20 cellular contexts compared by ENCODE assay signal in genomic region chr7:98464558-98464940, GRCh38.
"Had no signal": no experiment of that assay in that cellular context is flagged by ENCODE, and none has a peak within 500 bp of the region (broad histone marks: within the 10 kb centered on the region; RNA-seq: fewer than 3 reads in every experiment).

No MANE protein-coding gene starts in this region.

- H3K27ac ChIP-seq: left lung, parathyroid adenoma, thoracic aorta, vagina had no signal

- H3K4me3 ChIP-seq: left lung, smooth muscle cell, thoracic aorta, vagina had no signal

- H3K9me3 ChIP-seq: vagina had no signal

- H3K27me3 ChIP-seq: vagina had no signal

- H3K79me2 ChIP-seq: parathyroid adenoma had no signal

- H3K4me2 ChIP-seq: smooth muscle cell had no signal

- DNase-seq: activated CD4-positive, alpha-beta memory T cell treated with anti-CD3 and anti-CD28 coated beads, Interleukin-2, amount 10 ng/mL, durations not matched to agents 7 days and 5 days; activated CD4-positive, alpha-beta T cell treated with anti-CD3 and anti-CD28 coated beads for 48 hours; activated CD4-positive, CD25-positive, alpha-beta regulatory T cell; activated effector memory CD4-positive, alpha-beta T cell treated with Interleukin-2 at 50 U/mL for 16 hours; activated naive CD4-positive, alpha-beta T cell treated with anti-CD3 and anti-CD28 coated beads, Interleukin-2, amount 10 ng/mL, durations not matched to agents 7 days and 5 days; activated T-cell treated with anti-CD3 and anti-CD28 coated beads, Interleukin-2, amount 50 U/mL, for 72 hours; effector CD4-positive, alpha-beta T cell; foreskin fibroblast; immature natural killer cell; left lung; nephron progenitor cell; stimulated activated CD4-positive, alpha-beta T cell treated with anti-CD3 and anti-CD28 coated beads, Interleukin-15, amount 100 ng/mL, for 24 hours; T-helper 1 cell; T-helper 9 cell had no signal

- H3K9ac ChIP-seq: parathyroid adenoma had no signal

- ATAC-seq: activated T-cell treated with anti-CD3 and anti-CD28 coated beads, Interleukin-2, amount 50 U/mL, for 72 hours; left lung; sciatic nerve; stimulated activated memory B cell treated with anti-CD40 and anti-IgM and Interleukin-4, amounts not matched to agents 10 μg/mL and 1 μg/mL and 100 μg/mL, for 72 hours had no signal

- H3K4me1 ChIP-seq: left lung, parathyroid adenoma, vagina had no signal

- H3K36me3 ChIP-seq: left lung, thoracic aorta, vagina had no signal

- H2AFZ ChIP-seq: parathyroid adenoma had no signal
